ENCODE assay signal across 8 cellular contexts in the genomic region with DNA sequence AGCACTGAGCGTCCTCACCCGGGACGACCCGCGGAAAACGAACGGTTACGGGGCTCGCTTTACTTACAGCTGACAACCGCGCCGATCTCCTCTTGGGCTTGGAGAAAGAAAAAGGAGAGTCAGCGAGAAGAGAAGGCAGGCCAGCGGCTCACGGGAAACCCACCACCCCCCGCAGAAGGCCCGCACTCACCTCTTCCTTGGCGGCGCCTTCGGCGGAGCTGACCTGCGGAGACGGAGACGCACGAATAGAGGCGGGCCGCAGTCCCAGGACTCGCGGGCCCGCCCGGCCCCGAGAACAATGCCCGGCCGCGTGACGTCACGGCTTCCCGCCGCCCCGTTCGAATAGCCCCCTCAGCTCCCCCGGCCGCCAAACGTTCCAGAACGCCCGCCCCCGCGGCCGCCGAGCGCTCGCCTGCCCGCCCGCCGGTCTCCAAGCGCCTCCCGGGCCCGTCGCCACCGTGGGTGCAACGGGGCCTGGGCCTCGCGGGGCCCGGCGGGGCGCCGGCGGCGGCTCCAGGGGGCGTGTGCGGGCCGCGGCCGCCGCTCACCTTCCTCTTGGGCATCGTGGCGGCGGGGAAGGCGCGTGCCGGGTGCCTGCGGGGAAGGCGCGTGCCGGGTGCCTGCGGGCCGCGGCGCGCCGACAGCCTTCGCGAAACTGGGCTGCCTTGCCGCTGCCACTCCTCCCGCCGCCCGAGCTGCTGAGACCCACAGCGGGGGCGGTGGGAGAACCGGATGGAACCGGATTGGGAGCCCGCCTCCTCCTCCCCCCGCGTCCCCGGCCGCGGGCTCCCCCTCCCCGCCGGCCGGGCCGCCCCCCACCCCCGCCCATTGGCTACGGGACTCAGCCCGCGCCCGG. TPM values are rescaled to one million over a fixed set of nuclear protein-coding genes. Genes with fewer than 3 reads are reported as not detected.
DNase-seq lines count a peak whose midpoint lies in the region; ATAC-seq and TF ChIP-seq lines count a peak whose summit lies in the region.

Gene HMGN1, minus strand, starts transcription at position 734 of the 856 bp plus-strand sequence. Its CDS starts 171 bp downstream, at position 563.

- TF ChIP-seq CTCF in SK-N-SH (IDR thresholded peaks at IDR 0.05), result no peak
- TF ChIP-seq CTCF in ovary (IDR thresholded peaks at IDR 0.05), result no peak

- H3K27me3 ChIP-seq in SK-N-SH (ENCODE audit: insufficient read depth) (no peaks in the 10 kb centered on the region), ovary (no peaks in the 10 kb centered on the region), thymus (ENCODE audit: control insufficient read depth, insufficient read depth) (no peaks in the 10 kb centered on the region)

- no peak for TF ChIP-seq RAD21 in SK-N-SH (IDR thresholded peaks at IDR 0.05; ENCODE audit: low read length)

- H3K4me3 ChIP-seq in GM08714 (ENCODE audit: low read length), result peak within 1 kb of the TSS; percentile 96
- peak within 1 kb of the TSS; percentile 86 to 88 for H3K4me3 ChIP-seq in SK-N-SH (ENCODE audit: low read depth in 2 of 2, low read length in 1 of 2)
- H3K4me3 ChIP-seq in ovary, result peak within 1 kb of the TSS; percentile 53
- peak within 1 kb of the TSS; percentile 94 for H3K4me3 ChIP-seq in thymus (ENCODE audit: low read length)

- CTCF ChIA-PET in SK-N-SH (lab: Yijun Ruan, JAX), result interaction anchor here (1.0 to 4.5 kb wide), 6 partner anchors 9 to 55 kb away, joined by 3 to 24 read pairs (median 4); partner anchors contain the start of gene BRWD1

- DNase-seq in NCI-H1092 (lab: John Stamatoyannopoulos, UW) (peak; percentile 97), SK-N-SH (peak; percentile 81), glomerular visceral epithelial cell (ENCODE audit: extremely low spot score) (peak; percentile 74), ovary (peak; percentile 88 to 93 (median 90))
- peak; percentile 95 for DNase-seq in activated naive CD4-positive, alpha-beta T cell treated with anti-CD3 and anti-CD28 coated beads, Interleukin-2, amount 50 U/mL, for 16 hours

- intact Hi-C loops in ovary (cut with DNase I), result loop anchor here in 3 of 4 donors (2.0 to 5.0 kb wide), 3 partner anchors 36 to 40 kb away; partner anchors contain the start of gene BRWD1 (in 1 of the 3)

- POLR2A ChIA-PET in SK-N-SH (lab: Yijun Ruan, JAX), result interaction anchor here (0.6 to 2.9 kb wide), 11 partner anchors 8 to 165 kb away, joined by 3 to 24 read pairs (median 7); partner anchors contain the start of genes BRWD1 and PSMG1

- TF ChIP-seq EP300 in SK-N-SH (IDR thresholded peaks at IDR 0.05; ENCODE audit: borderline replicate concordance in 1 of 2, low read depth in 1 of 2, low read length in 1 of 2), result no peak
- TF ChIP-seq EP300 in ovary (IDR thresholded peaks at IDR 0.05), result no peak

- H3F3A ChIP-seq in SK-N-SH (replicated peaks; ENCODE audit: insufficient read depth), result peaks cover 20% of the 10 kb centered on the region

- ATAC-seq in HG02588 (IDR thresholded peaks at IDR 0.05; ENCODE audit: unreplicated experiment), result peak; percentile 57

- H2AFZ ChIP-seq in SK-N-SH (ENCODE audit: low read depth), result peak within 1 kb of the TSS; percentile 84

- peaks cover 46% of the 10 kb centered on the region for H4K20me1 ChIP-seq in SK-N-SH (ENCODE audit: insufficient read depth)

- H3K27ac ChIP-seq in SK-N-SH (ENCODE audit: low read depth in 2 of 2, low read length in 1 of 2) (peak within 1 kb of the TSS; percentile 79 to 98), ovary (peak within 1 kb of the TSS; percentile 95), thymus (ENCODE audit: low read depth) (peak within 1 kb of the TSS; percentile 96)

- H3K4me2 ChIP-seq in SK-N-SH, result peak within 1 kb of the TSS; percentile 77

- H3K36me3 ChIP-seq in SK-N-SH (replicated peaks in 1 of 2; ENCODE audit: control insufficient read depth in 1 of 2, insufficient read depth in 2 of 2, low read length in 1 of 2) (peaks cover 35 to 38% of the 10 kb centered on the region in 2 experiments), ovary (no peaks in the 10 kb centered on the region), thymus (ENCODE audit: control insufficient read depth, insufficient read depth) (peaks cover 2% of the 10 kb centered on the region)

- peak within 1 kb of the TSS; percentile 80 for H3K9ac ChIP-seq in SK-N-SH

- H3K4me1 ChIP-seq in SK-N-SH (ENCODE audit: control insufficient read depth in 1 of 2, insufficient read depth in 2 of 2, low read depth in 1 of 2, low read length in 1 of 2), result peaks cover 15 to 23% of the 10 kb centered on the region in 2 experiments; a peak in 3 of 4 replicates
- H3K4me1 ChIP-seq in ovary (ENCODE audit: insufficient read depth), result peaks cover 3% of the 10 kb centered on the region
- H3K4me1 ChIP-seq in thymus (ENCODE audit: control insufficient read depth, insufficient read depth, low read length), result peaks cover 10% of the 10 kb centered on the region

- H3K9me3 ChIP-seq in SK-N-SH (no peaks in the 10 kb centered on the region), ovary (no peaks in the 10 kb centered on the region), thymus (ENCODE audit: control insufficient read depth) (no peaks in the 10 kb centered on the region)

- peak; percentile 77 for TF ChIP-seq POLR2A in ovary (IDR thresholded peaks at IDR 0.05)

- under 1% methylated on average over 22 of the region's 116 CpGs for WGBS in SK-N-SH (ENCODE audit: low lambda C conversion rate)
- 0 to 1% (median 1%) methylated on average over 50 to 116 of the region's 116 CpGs for WGBS in ovary, 3 donors
- under 1% methylated on average over 116 of the region's 116 CpGs for WGBS in thymus

- H3K79me2 ChIP-seq in SK-N-SH (ENCODE audit: insufficient read depth), result peaks cover 47% of the 10 kb centered on the region

- no peaks in the 10 kb centered on the region for H3K9me2 ChIP-seq in SK-N-SH

TF ChIP-seq in SK-N-SH, 30 proteins besides CTCF, POLR2A, EP300 and RAD21:
- no peak for TF ChIP-seq TEAD4 (IDR thresholded peaks at IDR 0.05; ENCODE audit: borderline replicate concordance, insufficient read depth)
- TF ChIP-seq YY1 (IDR thresholded peaks at IDR 0.05; ENCODE audit: low read depth), result peak; percentile 31; the same call in 1 of the 2 replicates
- TF ChIP-seq POLR2AphosphoS5 (IDR thresholded peaks at IDR 0.05; ENCODE audit: low read depth, low read length), result peak; percentile 66
- TF ChIP-seq TAF1 (IDR thresholded peaks at IDR 0.05; ENCODE audit: borderline replicate concordance, low read depth, low read length), result peak; percentile 64
- peak; percentile 10; the same call in 1 of the 2 replicates for TF ChIP-seq PBX3 (IDR thresholded peaks at IDR 0.05)

RNA-seq across cellular contexts. Expression of gene HMGN1, which starts in this region (rescaled TPM):
- polyA plus RNA-seq in SK-N-SH (2012; rRNA removed), result 203 and 219 TPM in 2 replicates
- polyA plus RNA-seq in SK-N-SH (2012; cell fraction: cytosol; rRNA removed), result 266 and 361 TPM in 2 replicates
- 150 and 210 TPM in 2 replicates for polyA plus RNA-seq in SK-N-SH (2012; cell fraction: nucleus; rRNA removed)
- 100 to 1,000 TPM in 6 of 7 donors, 10 to 100 TPM in 1; 70.2 to 209 (median 145) TPM for total RNA-seq in ovary
- 100 to 1,000 TPM; 105 to 201 TPM for polyA plus RNA-seq in ovary
- 382 TPM for polyA plus RNA-seq in thymus

Comparison
In these comparisons a context has a peak if more than half of its experiments do, and no peak if none do; other contexts are left out.
1. Peak in every context shown above with its lines: DNase-seq, ATAC-seq, H3K4me3 ChIP-seq and H3K27ac ChIP-seq.